ENCODE assay signal across 17 cellular contexts in the genomic region with DNA sequence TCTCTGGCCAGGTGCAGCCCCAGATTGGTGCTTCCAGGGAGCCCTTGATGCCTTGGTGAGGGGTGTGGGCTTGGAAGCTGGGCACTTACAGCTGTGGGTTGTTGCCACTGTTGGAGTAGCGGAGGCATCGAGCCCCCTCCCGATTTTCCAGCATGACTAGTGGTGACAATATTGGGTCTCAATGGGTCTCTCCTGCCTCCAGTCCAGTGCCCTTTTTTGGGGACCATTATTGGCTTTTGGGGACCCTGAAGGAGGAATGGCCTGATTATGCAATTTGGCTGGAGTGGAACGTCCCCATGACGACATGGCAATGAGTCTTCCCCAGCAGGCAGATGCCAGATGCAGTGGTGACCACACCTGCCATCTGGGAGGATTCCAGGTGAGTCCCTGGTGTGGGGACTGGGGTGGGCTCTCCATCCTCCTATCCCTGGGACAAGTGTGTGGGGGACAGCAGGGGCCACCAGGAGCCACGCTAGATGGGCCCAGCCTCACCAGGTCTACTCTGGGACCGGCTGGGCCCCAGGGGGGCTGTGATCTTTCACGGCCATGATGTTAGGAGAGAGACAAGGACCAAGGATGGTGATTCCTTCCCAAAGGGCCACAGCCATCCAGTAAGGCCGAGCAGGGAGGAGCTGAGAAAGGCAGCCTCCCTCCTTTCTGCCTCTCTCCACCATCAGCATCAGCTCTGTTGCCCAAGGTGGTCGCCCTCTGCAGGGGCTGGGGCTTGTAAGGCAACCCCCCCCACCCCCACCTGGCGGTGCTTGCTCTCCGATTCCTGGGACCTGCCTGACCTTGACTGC.
DNase-seq lines count a peak whose midpoint lies in the region; ATAC-seq and TF ChIP-seq lines count a peak whose summit lies in the region.
"Had no signal": no experiment of that assay in that cellular context is flagged by ENCODE, and none has a peak within 500 bp of the region (broad histone marks: within the 10 kb centered on the region; RNA-seq: fewer than 3 reads in every experiment).

No MANE protein-coding gene starts in this region.

- no peaks in the 10 kb centered on the region for H3K4me1 Mint-ChIP-seq in activated CD4-positive, alpha-beta T cell treated with anti-CD3 and anti-CD28 coated beads for 36 hours
- H3K4me1 Mint-ChIP-seq: central memory CD8-positive, alpha-beta T cell; GM23338 had no signal

- POLR2A ChIA-PET in activated CD4-positive, alpha-beta T cell treated with anti-CD3 and anti-CD28 coated beads for 36 hours (lab: Charles Lee) = no interaction called here

- H3K27ac Mint-ChIP-seq in activated CD4-positive, alpha-beta T cell treated with anti-CD3 and anti-CD28 coated beads for 36 hours = no peak overlapping the region
- H3K27ac Mint-ChIP-seq: activated naive CD8-positive, alpha-beta T cell; CD8-positive, alpha-beta T cell; GM23338; immature natural killer cell had no signal

- H3K4me1 ChIP-seq in sigmoid colon = no peaks in the 10 kb centered on the region
- no peaks in the 10 kb centered on the region for H3K4me1 ChIP-seq in transverse colon
- H3K4me1 ChIP-seq: gastrocnemius medialis, parathyroid adenoma had no signal

- TF ChIP-seq POLR2A in sigmoid colon (IDR thresholded peaks at IDR 0.05) (no peak), transverse colon (IDR thresholded peaks at IDR 0.05) (no peak)

- TF ChIP-seq CTCF in sigmoid colon (IDR thresholded peaks at IDR 0.05) (no peak), transverse colon (IDR thresholded peaks at IDR 0.05) (no peak)

- TF ChIP-seq EP300 in sigmoid colon (IDR thresholded peaks at IDR 0.05) (no peak), transverse colon (IDR thresholded peaks at IDR 0.05; ENCODE audit: low read depth) (no peak)

- no peaks in the 10 kb centered on the region for H3K36me3 ChIP-seq in H7 (replicated peaks; ENCODE audit: control insufficient read depth, insufficient read depth, low read length)
- H3K36me3 ChIP-seq in sigmoid colon = no peaks in the 10 kb centered on the region
- H3K36me3 ChIP-seq in transverse colon = no peaks in the 10 kb centered on the region
- H3K36me3 ChIP-seq: gastrocnemius medialis had no signal

- WGBS in sigmoid colon, 2 donors = 78% methylated on average over 12 of the region's 12 CpGs
- 51 to 74% methylated on average over 3 to 12 of the region's 12 CpGs for WGBS in transverse colon (ENCODE audit: low coverage in 1 of 2), 2 donors

- no peaks in the 10 kb centered on the region for H3K27me3 Mint-ChIP-seq in activated CD4-positive, alpha-beta T cell treated with anti-CD3 and anti-CD28 coated beads for 36 hours
- H3K27me3 Mint-ChIP-seq: activated naive CD8-positive, alpha-beta T cell; central memory CD8-positive, alpha-beta T cell had no signal

- H3K4me3 Mint-ChIP-seq in activated CD4-positive, alpha-beta T cell treated with anti-CD3 and anti-CD28 coated beads for 36 hours = no peak overlapping the region
- H3K4me3 Mint-ChIP-seq: activated naive CD8-positive, alpha-beta T cell; CD8-positive, alpha-beta T cell; central memory CD8-positive, alpha-beta T cell; GM23338; immature natural killer cell had no signal

- intact Hi-C loops in activated CD4-positive, alpha-beta T cell treated with anti-CD3 and anti-CD28 coated beads for 36 hours (cut with DNase I, micrococcal nuclease) = loop anchor here in 1 of 2 experiments (5.0 kb wide), 1 partner anchor 42 kb away; no protein-coding TSS in a partner anchor
- intact Hi-C loops in left ventricle myocardium superior (cut with micrococcal nuclease) (no loop called here), sigmoid colon (cut with DNase I) (no loop called here), transverse colon (cut with DNase I; ENCODE audit: low total_unique reads) (no loop called here)

- H3K9me3 ChIP-seq in sigmoid colon = peaks cover 0 to 36% (median 15%) of the 10 kb centered on the region in 4 donors
- H3K9me3 ChIP-seq in transverse colon = peaks cover 0 to 19% of the 10 kb centered on the region in 2 donors
- H3K9me3 ChIP-seq: gastrocnemius medialis had no signal

- H3K36me3 Mint-ChIP-seq in activated CD4-positive, alpha-beta T cell treated with anti-CD3 and anti-CD28 coated beads for 36 hours (ENCODE audit: low read depth) = no peaks in the 10 kb centered on the region
- H3K36me3 Mint-ChIP-seq: activated naive CD8-positive, alpha-beta T cell; CD8-positive, alpha-beta T cell; immature natural killer cell had no signal

- in situ Hi-C loops in transverse colon (cut with MboI; ENCODE audit: low pct_ligation_motif_present in 1 of 4, low pct_unique_long_range_greater_than_20kb in 1 of 4, low sequenced_read_pairs in 3 of 4) = no loop called here

- CTCF ChIA-PET in activated CD4-positive, alpha-beta T cell treated with anti-CD3 and anti-CD28 coated beads for 36 hours (lab: Charles Lee) = interaction anchor here (1.0 to 1.3 kb wide), 3 partner anchors 10 to 1876 kb away, joined by 3 to 4 read pairs (median 3); no protein-coding TSS in a partner anchor

- peak; percentile 13 for DNase-seq in activated CD4-positive, alpha-beta T cell treated with anti-CD3 and anti-CD28 coated beads for 36 hours
- DNase-seq in activated CD4-positive, alpha-beta T cell treated with anti-CD3 and anti-CD28 coated beads, Interleukin-2, amount 50 U/mL, for 4 hours = no peak
- DNase-seq in H7 (peak; percentile 40), left ventricle myocardium superior (peak; percentile 33), sigmoid colon (peak; percentile 63), NCI-H446 (lab: John Stamatoyannopoulos, UW) (no peak), DMS79 treated with DMSO at 0.1 percent for 48 hours (lab: John Stamatoyannopoulos, UW) (no peak), transverse colon (no peak)
- DNase-seq: immature natural killer cell had no signal

- H3K27me3 ChIP-seq in H7 (ENCODE audit: control insufficient read depth, insufficient read depth, low read length) (no peaks in the 10 kb centered on the region), sigmoid colon (no peaks in the 10 kb centered on the region), transverse colon (no peaks in the 10 kb centered on the region)
- H3K27me3 ChIP-seq: gastrocnemius medialis had no signal

- ATAC-seq in activated CD4-positive, alpha-beta T cell treated with anti-CD3 and anti-CD28 coated beads for 36 hours = no peak
- ATAC-seq in left ventricle myocardium superior = no peak
- ATAC-seq: CD8-positive, alpha-beta T cell; gastrocnemius medialis; GM23338; mucosa of descending colon had no signal

- no peak overlapping the region for H3K4me3 ChIP-seq in H7 (ENCODE audit: insufficient read depth, low read depth, low read length)
- no peak overlapping the region for H3K4me3 ChIP-seq in sigmoid colon
- no peak overlapping the region for H3K4me3 ChIP-seq in transverse colon
- H3K4me3 ChIP-seq: gastrocnemius medialis, GM23338, mucosa of descending colon had no signal

- H3K27ac ChIP-seq in sigmoid colon = no peak overlapping the region
- no peak overlapping the region for H3K27ac ChIP-seq in transverse colon
- H3K27ac ChIP-seq: gastrocnemius medialis, parathyroid adenoma, VCaP had no signal

- no peaks in the 10 kb centered on the region for H3K9me3 Mint-ChIP-seq in activated CD4-positive, alpha-beta T cell treated with anti-CD3 and anti-CD28 coated beads for 36 hours (ENCODE audit: low read depth)
- H3K9me3 Mint-ChIP-seq: CD8-positive, alpha-beta T cell; central memory CD8-positive, alpha-beta T cell; GM23338; immature natural killer cell had no signal

Comparison
In these comparisons a context has a peak if more than half of its experiments do, and no peak if none do; other contexts are left out.
1. DNase-seq: peak in activated CD4-positive, alpha-beta T cell treated with anti-CD3 and anti-CD28 coated beads for 36 hours (single experiment), H7 (single experiment), left ventricle myocardium superior (single experiment) and sigmoid colon (single experiment); none in activated CD4-positive, alpha-beta T cell treated with anti-CD3 and anti-CD28 coated beads, Interleukin-2, amount 50 U/mL, for 4 hours (0 of 2), NCI-H446 (0 of 2), DMS79 treated with DMSO at 0.1 percent for 48 hours (single experiment) and transverse colon (single experiment).